ENCODE assay signal across 1 cellular context in the genomic region with DNA sequence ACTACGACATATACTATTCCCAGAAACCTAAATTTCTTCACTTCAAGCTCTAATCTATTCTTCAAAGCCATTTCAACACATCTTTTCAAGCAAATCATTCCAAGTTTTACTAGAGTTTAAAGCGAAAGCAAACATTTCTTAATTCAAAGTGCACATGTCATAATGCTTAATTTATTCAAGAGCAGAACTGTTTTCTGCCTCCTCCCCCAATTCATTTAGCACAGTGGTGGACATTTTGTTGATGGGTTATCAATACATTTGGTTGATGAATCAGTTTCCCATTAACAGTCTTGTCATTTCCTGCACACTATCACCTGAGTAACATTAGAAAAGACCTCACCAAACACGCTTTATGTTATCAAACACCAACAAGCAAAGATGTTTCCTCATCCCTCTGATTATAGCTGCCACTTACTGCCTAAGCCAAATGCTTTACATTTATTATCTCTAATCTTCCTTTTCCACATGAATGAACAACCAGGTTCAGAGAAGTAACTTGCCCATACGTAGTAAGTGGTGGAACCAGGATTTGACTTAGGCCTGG.
TF ChIP-seq lines count a peak whose summit lies in the region.

No MANE protein-coding gene starts in this region.

TF ChIP-seq in IMR-90, 13 proteins besides CTCF, POLR2A, EP300 and RAD21 (continued from another document):
- TF ChIP-seq, protein P1, sequence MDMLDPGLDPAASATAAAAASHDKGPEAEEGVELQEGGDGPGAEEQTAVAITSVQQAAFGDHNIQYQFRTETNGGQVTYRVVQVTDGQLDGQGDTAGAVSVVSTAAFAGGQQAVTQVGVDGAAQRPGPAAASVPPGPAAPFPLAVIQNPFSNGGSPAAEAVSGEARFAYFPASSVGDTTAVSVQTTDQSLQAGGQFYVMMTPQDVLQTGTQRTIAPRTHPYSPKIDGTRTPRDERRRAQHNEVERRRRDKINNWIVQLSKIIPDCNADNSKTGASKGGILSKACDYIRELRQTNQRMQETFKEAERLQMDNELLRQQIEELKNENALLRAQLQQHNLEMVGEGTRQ (IDR thresholded peaks at IDR 0.05; ENCODE audit: low read depth, low read length) = no peak
- TF ChIP-seq BHLHE40 (IDR thresholded peaks at IDR 0.05; ENCODE audit: low read depth, low read length) = no peak
- TF ChIP-seq RFX5 (IDR thresholded peaks at IDR 0.05; ENCODE audit: low read depth, low read length) = no peak
- TF ChIP-seq, protein P2, sequence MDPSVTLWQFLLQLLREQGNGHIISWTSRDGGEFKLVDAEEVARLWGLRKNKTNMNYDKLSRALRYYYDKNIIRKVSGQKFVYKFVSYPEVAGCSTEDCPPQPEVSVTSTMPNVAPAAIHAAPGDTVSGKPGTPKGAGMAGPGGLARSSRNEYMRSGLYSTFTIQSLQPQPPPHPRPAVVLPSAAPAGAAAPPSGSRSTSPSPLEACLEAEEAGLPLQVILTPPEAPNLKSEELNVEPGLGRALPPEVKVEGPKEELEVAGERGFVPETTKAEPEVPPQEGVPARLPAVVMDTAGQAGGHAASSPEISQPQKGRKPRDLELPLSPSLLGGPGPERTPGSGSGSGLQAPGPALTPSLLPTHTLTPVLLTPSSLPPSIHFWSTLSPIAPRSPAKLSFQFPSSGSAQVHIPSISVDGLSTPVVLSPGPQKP (IDR thresholded peaks at IDR 0.05; ENCODE audit: borderline replicate concordance, low read depth, low read length) = no peak
- TF ChIP-seq RCOR1 (IDR thresholded peaks at IDR 0.05; ENCODE audit: insufficient replicate concordance, low read length) = no peak
- no peak for TF ChIP-seq SMC3 (IDR thresholded peaks at IDR 0.05; ENCODE audit: low read depth, low read length)
- no peak for TF ChIP-seq CEBPB (IDR thresholded peaks at IDR 0.05; ENCODE audit: low read depth, low read length)
- TF ChIP-seq MAZ (IDR thresholded peaks at IDR 0.05; ENCODE audit: borderline replicate concordance, low read depth, low read length) = no peak
- TF ChIP-seq FOS (IDR thresholded peaks at IDR 0.05; ENCODE audit: low read depth, low read length) = no peak
